In the genomic region with DNA sequence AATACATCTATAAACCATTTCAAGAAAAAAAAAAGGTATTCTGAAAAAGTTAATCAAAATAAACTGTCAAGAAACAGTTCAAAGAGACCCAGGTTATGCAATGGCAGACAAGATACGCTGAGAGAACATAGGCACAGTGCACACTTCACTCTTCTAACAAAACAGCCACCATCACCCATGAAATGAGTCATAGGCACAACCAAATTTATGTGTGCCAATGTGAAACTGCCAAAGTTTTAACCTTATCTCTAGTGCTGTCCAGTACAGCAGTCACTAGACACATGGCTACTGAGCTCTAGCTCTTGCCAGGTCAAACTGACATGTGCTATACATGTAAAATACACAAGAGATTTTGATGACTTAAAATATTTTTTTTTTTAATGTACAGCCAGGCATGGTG, we compare ENCODE assay signal across 11 cellular contexts. TPM values are rescaled to one million over a fixed set of nuclear protein-coding genes. Genes with fewer than 3 reads are reported as not detected.
DNase-seq lines count a peak whose midpoint lies in the region; ATAC-seq and TF ChIP-seq lines count a peak whose summit lies in the region.
"Had no signal": no experiment of that assay in that cellular context is flagged by ENCODE, and none has a peak within 500 bp of the region (broad histone marks: within the 10 kb centered on the region; RNA-seq: fewer than 3 reads in every experiment).

No MANE protein-coding gene starts in this region.

- no peak for TF ChIP-seq CTCF in GM20000 (IDR thresholded peaks at IDR 0.05; ENCODE audit: extremely low read depth, missing control alignments)

- CTCF ChIA-PET in naive thymus-derived CD4-positive, alpha-beta T cell (lab: Charles Lee) = interaction anchor here (0.6 kb wide), 1 partner anchor 14 kb away, joined by 3 read pairs; no protein-coding TSS in a partner anchor

- H3K36me3 Mint-ChIP-seq in naive thymus-derived CD4-positive, alpha-beta T cell = peaks cover 0 to 3% (median 0%) of the 10 kb centered on the region in 5 donors

- H3K4me3 Mint-ChIP-seq in naive thymus-derived CD4-positive, alpha-beta T cell = peak overlapping the region in 6 of 10 donors; percentile 7 to 65 (median 28)

- H3K4me3 ChIP-seq in naive thymus-derived CD4-positive, alpha-beta T cell (ENCODE audit: low read length) = no peak overlapping the region

- H3K4me1 Mint-ChIP-seq in naive thymus-derived CD4-positive, alpha-beta T cell = peaks cover 18 to 32% (median 20%) of the 10 kb centered on the region in 7 donors

- H3K27ac ChIP-seq in naive thymus-derived CD4-positive, alpha-beta T cell (ENCODE audit: low read depth, low read length) = no peak overlapping the region

- ATAC-seq in GM18502 (IDR thresholded peaks at IDR 0.05; ENCODE audit: poor library complexity, unreplicated experiment) = peak; percentile 40
- ATAC-seq in HG02885 (IDR thresholded peaks at IDR 0.05; ENCODE audit: poor library complexity, unreplicated experiment) = peak; percentile 10
- ATAC-seq in naive thymus-derived CD4-positive, alpha-beta T cell = no peak
- no peak for ATAC-seq in Right ventricle myocardium inferior
- ATAC-seq: Panc1 had no signal

- POLR2A ChIA-PET in naive thymus-derived CD4-positive, alpha-beta T cell (lab: Charles Lee) = no interaction called here

- no peaks in the 10 kb centered on the region for H3K36me3 ChIP-seq in naive thymus-derived CD4-positive, alpha-beta T cell (ENCODE audit: control insufficient read depth in 2 of 3, insufficient read depth in 3 of 3, low read length in 3 of 3)

- peaks cover 0 to under 1% (median 0%) of the 10 kb centered on the region in 5 donors for H3K27me3 Mint-ChIP-seq in naive thymus-derived CD4-positive, alpha-beta T cell
- H3K27me3 Mint-ChIP-seq: dendritic cell treated with granulocyte-macrophage colony-stimulating factor and Interleukin-4, amounts not matched to agents 40 ng/mL and 50 ng/mL, for 4 days had no signal

- H3K9me3 Mint-ChIP-seq in naive thymus-derived CD4-positive, alpha-beta T cell = no peaks in the 10 kb centered on the region
- H3K9me3 Mint-ChIP-seq: dendritic cell treated with granulocyte-macrophage colony-stimulating factor and Interleukin-4, amounts not matched to agents 40 ng/mL and 50 ng/mL, for 4 days; H9 had no signal

- H3K27me3 ChIP-seq in naive thymus-derived CD4-positive, alpha-beta T cell (ENCODE audit: control insufficient read depth in 2 of 2, insufficient read depth in 2 of 2, low read length in 2 of 2) = no peaks in the 10 kb centered on the region

- intact Hi-C loops in naive thymus-derived CD4-positive, alpha-beta T cell (cut with micrococcal nuclease) = loop anchor here (2.0 kb wide), 2 partner anchors 15 to 595 kb away; partner anchors contain the start of gene TSHR (in 1 of the 2)
- intact Hi-C loops in Right ventricle myocardium inferior (cut with DNase I) = no loop called here

- peaks cover 10 to 11% of the 10 kb centered on the region in 2 donors for H3K4me1 ChIP-seq in naive thymus-derived CD4-positive, alpha-beta T cell (ENCODE audit: control insufficient read depth in 2 of 2, insufficient read depth in 2 of 2, low read length in 2 of 2)

- H3K9me3 ChIP-seq in naive thymus-derived CD4-positive, alpha-beta T cell (ENCODE audit: control insufficient read depth in 2 of 3, low read length in 3 of 3) = no peaks in the 10 kb centered on the region

- DNase-seq in RKO (ENCODE audit: low spot score) (peak; percentile 52), GM20000 (ENCODE audit: low spot score) (no peak), NCI-H2107 treated with DMSO at 0.1 percent for 48 hours (lab: John Stamatoyannopoulos, UW; ENCODE audit: unreplicated experiment) (no peak), Right ventricle myocardium inferior (ENCODE audit: missing footprints) (no peak)
- DNase-seq in naive thymus-derived CD4-positive, alpha-beta T cell = no peak
- DNase-seq: H9 had no signal

- peak overlapping the region in 4 of 9 donors; percentile 25 to 68 (median 40) for H3K27ac Mint-ChIP-seq in naive thymus-derived CD4-positive, alpha-beta T cell
- H3K27ac Mint-ChIP-seq: dendritic cell treated with granulocyte-macrophage colony-stimulating factor and Interleukin-4, amounts not matched to agents 40 ng/mL and 50 ng/mL, for 4 days; H9 had no signal

RNA-seq across cellular contexts. Expression of gene CEP128, which starts 1.4 kb away (rescaled TPM):
- 10 to 100 TPM in 3 of 5 experiments, 1 to 10 TPM in 2; 7.7 to 22.8 (median 10.1) TPM for total RNA-seq in naive thymus-derived CD4-positive, alpha-beta T cell
- polyA plus RNA-seq in naive thymus-derived CD4-positive, alpha-beta T cell = 1 to 10 TPM; 4.2 to 6.7 TPM
- total RNA-seq in Right ventricle myocardium inferior = 3.5 TPM

RNA-seq across cellular contexts. Expression of gene TSHR, which starts 15.3 kb away (rescaled TPM):
- 1 to 10 TPM in 1 of 5 experiments, under 1 TPM in 2, not detected in 2; 0.48 to 2.2 (median 0.78) TPM for total RNA-seq in naive thymus-derived CD4-positive, alpha-beta T cell
- polyA plus RNA-seq in naive thymus-derived CD4-positive, alpha-beta T cell = not detected
- not detected for total RNA-seq in Right ventricle myocardium inferior
- total RNA-seq: H9 had no signal
- polyA plus RNA-seq: neural cell had no signal

Comparison
In these comparisons a context has a peak if more than half of its experiments do, and no peak if none do; other contexts are left out.
1. ATAC-seq: peak in GM18502 (single experiment) and HG02885 (single experiment); none in naive thymus-derived CD4-positive, alpha-beta T cell (single experiment) and Right ventricle myocardium inferior (single experiment).